ENCODE assay signal across 13 cellular contexts in the genomic region with DNA sequence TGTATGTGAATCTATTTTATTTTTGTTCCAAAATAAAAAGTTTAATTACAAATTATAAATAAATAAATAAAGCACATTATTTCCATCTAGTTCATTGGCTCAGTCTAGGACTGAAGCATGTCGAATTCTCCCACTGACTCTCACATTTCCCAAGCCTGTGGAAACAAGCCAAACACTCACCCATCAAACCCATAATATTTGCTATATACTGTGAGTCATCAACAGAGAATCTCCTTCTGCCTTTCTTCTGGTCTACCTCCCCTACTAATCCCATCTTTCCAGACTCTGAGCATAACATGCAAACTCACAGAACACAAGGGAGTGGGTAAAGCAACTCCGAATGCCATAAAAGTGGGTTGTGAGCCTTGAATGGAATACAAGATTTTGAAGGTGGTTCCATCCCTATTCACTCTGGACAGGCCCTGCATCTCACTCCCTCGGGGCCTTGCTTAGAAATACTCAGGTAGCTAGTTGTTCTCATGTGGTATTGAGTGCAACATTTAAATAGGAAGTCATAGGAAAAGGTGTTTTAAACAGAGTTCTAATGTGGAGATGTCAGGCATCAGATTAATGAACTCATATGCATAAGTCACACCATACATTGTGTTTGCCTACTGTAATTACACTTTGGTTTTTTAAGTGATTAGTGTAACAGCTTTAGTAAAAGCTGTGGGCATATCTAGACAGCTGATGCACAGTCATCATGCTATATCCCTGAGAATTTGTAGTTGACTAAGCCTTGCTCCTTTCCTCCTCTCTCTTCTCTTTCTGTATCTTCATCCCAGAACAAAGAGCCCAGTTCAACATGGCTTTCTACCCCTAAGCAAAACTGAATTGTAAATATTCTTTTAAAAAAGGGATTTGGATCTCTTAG. TPM values are rescaled to one million over a fixed set of nuclear protein-coding genes. Genes with fewer than 3 reads are reported as not detected.
A peak's percentile ranks its signal among the peaks of the same experiment; 100 is the strongest.
DNase-seq lines count a peak whose midpoint lies in the region; ATAC-seq and TF ChIP-seq lines count a peak whose summit lies in the region.
"Had no signal": no experiment of that assay in that cellular context is flagged by ENCODE, and none has a peak within 500 bp of the region (broad histone marks: within the 10 kb centered on the region; RNA-seq: fewer than 3 reads in every experiment).

No MANE protein-coding gene starts in this region.

- H2AFZ ChIP-seq in HCT116 (ENCODE audit: low read depth, low read length, poor library complexity, severe bottlenecking) (peak overlapping the region; percentile 57), SK-N-SH (ENCODE audit: low read depth) (no peak overlapping the region)

- CTCF ChIA-PET in A673 (lab: Charles Lee) (no interaction called here), HCT116 (lab: Charles Lee) (no interaction called here), SK-N-SH (lab: Yijun Ruan, JAX) (no interaction called here)

- H3K4me1 ChIP-seq in A673 (ENCODE audit: insufficient read depth, low read length, poor library complexity, severe bottlenecking) (peaks cover 4% of the 10 kb centered on the region), HCT116 (ENCODE audit: control insufficient read depth in 1 of 2, insufficient read depth in 2 of 2, low read length in 2 of 2) (peaks cover 2 to 14% of the 10 kb centered on the region in 2 experiments; a peak in 3 of 4 replicates), SK-N-SH (ENCODE audit: control insufficient read depth in 1 of 2, insufficient read depth in 2 of 2, low read depth in 1 of 2, low read length in 1 of 2) (no peaks in the 10 kb centered on the region; a peak in 1 of 4 replicates), suprapubic skin (no peaks in the 10 kb centered on the region)
- H3K4me1 ChIP-seq: vagina had no signal

- H3K27me3 ChIP-seq in A673 (replicated peaks; ENCODE audit: insufficient read depth, low read depth, low read length, poor library complexity) (no peaks in the 10 kb centered on the region), HCT116 (ENCODE audit: insufficient read depth, low read length) (no peaks in the 10 kb centered on the region), SK-N-SH (ENCODE audit: insufficient read depth) (no peaks in the 10 kb centered on the region; the same call in 1 of the 2 replicates), suprapubic skin (no peaks in the 10 kb centered on the region)
- H3K27me3 ChIP-seq: vagina had no signal

- H3K9me2 ChIP-seq in HCT116 (ENCODE audit: insufficient read depth) = no peaks in the 10 kb centered on the region
- H3K9me2 ChIP-seq in SK-N-SH = no peaks in the 10 kb centered on the region

- DNase-seq in A673 (ENCODE audit: low spot score) (peak; percentile 81), HCT116 (ENCODE audit: low read depth, low spot score) (peak; percentile 18), SK-N-SH (no peak), foreskin fibroblast (peak; percentile 69 to 78), G401 (ENCODE audit: low spot score) (no peak), suprapubic skin (ENCODE audit: low spot score in 2 of 2) (no peak)
- DNase-seq: activated T-cell treated with anti-CD3 and anti-CD28 coated beads, Interleukin-2, amount 50 U/mL, for 24 hours; midbrain; NCI-H1436 had no signal

- H3K9ac ChIP-seq in HCT116 (ENCODE audit: low read length) (no peak overlapping the region), SK-N-SH (no peak overlapping the region)

- no TSS peak for BruUV-seq in A673 (replicated peaks; lab: Mats Ljungman, UMichigan)
- no TSS peak for BruUV-seq in HCT116 (replicated peaks; lab: Mats Ljungman, UMichigan)

- H3K79me2 ChIP-seq in HCT116 (ENCODE audit: insufficient read depth, low read length) = no peaks in the 10 kb centered on the region
- no peaks in the 10 kb centered on the region for H3K79me2 ChIP-seq in SK-N-SH (ENCODE audit: insufficient read depth)

- H3K4me2 ChIP-seq in HCT116 (ENCODE audit: low read length) = peak overlapping the region; percentile 49
- no peak overlapping the region for H3K4me2 ChIP-seq in SK-N-SH

- intact Hi-C loops in A673 (cut with micrococcal nuclease; ENCODE audit: unreplicated experiment) = no loop called here
- intact Hi-C loops in HCT116 (cut with micrococcal nuclease) = no loop called here

- RAD21 ChIA-PET in HCT116 (lab: Charles Lee; ENCODE audit: low non-redundant PET in 1 of 2, low total read pairs in 2 of 2, uncharacterized antibody in 2 of 2, unreplicated experiment in 2 of 2) = no interaction called here

- H3K27ac ChIP-seq in A673 (ENCODE audit: low read depth, low read length, poor library complexity, severe bottlenecking) (no peak overlapping the region), HCT116 (ENCODE audit: low read depth, low read length) (no peak overlapping the region), SK-N-SH (ENCODE audit: low read depth in 2 of 2, low read length in 1 of 2) (no peak overlapping the region), suprapubic skin (no peak overlapping the region)
- H3K27ac ChIP-seq: HL-60, vagina had no signal

- in situ Hi-C loops in G401 (cut with HindIII; ENCODE audit: low sequenced_read_pairs) = no loop called here

- H3K9me3 ChIP-seq in A673 (ENCODE audit: low read depth, low read length, poor library complexity, severe bottlenecking) (no peaks in the 10 kb centered on the region), HCT116 (ENCODE audit: control insufficient read depth in 1 of 2, insufficient read depth in 1 of 2, low read depth in 1 of 2, low read length in 2 of 2) (no peaks in the 10 kb centered on the region), SK-N-SH (no peaks in the 10 kb centered on the region), suprapubic skin (no peaks in the 10 kb centered on the region)
- H3K9me3 ChIP-seq: vagina had no signal

- ATAC-seq in HCT116 (peak; percentile 88), GM21825 (IDR thresholded peaks at IDR 0.05; ENCODE audit: unreplicated experiment) (no peak), HG02973 (IDR thresholded peaks at IDR 0.05; ENCODE audit: unreplicated experiment) (no peak)

- 28% methylated on average over 3 of the region's 3 CpGs for WGBS in SK-N-SH (ENCODE audit: low lambda C conversion rate)
- 62% methylated on average over 3 of the region's 3 CpGs for WGBS in suprapubic skin

- H3F3A ChIP-seq in SK-N-SH (replicated peaks; ENCODE audit: insufficient read depth) = peaks cover 4% of the 10 kb centered on the region

- H3K4me3 ChIP-seq in A673 (ENCODE audit: low read depth, low read length, poor library complexity, severe bottlenecking) (no peak overlapping the region), HCT116 (replicated peaks in 1 of 2; ENCODE audit: low read depth in 1 of 2, low read length in 2 of 2) (no peak overlapping the region), SK-N-SH (ENCODE audit: low read depth in 2 of 2, low read length in 1 of 2) (no peak overlapping the region), foreskin fibroblast (ENCODE audit: low read depth in 1 of 2, low read length in 2 of 2) (no peak overlapping the region), suprapubic skin (no peak overlapping the region)
- H3K4me3 ChIP-seq: vagina had no signal

- TF ChIP-seq CTCF in A673 (conservative IDR thresholded peaks at IDR 0.05; ENCODE audit: low read depth, low read length) (no peak), HCT116 (IDR thresholded peaks at IDR 0.05 in 2 of 3, conservative IDR thresholded peaks at IDR 0.05 in 1 of 3; ENCODE audit: borderline replicate concordance in 1 of 3, insufficient read depth in 1 of 3, low read depth in 2 of 3, low read length in 2 of 3) (no peak), SK-N-SH (IDR thresholded peaks at IDR 0.05) (no peak), foreskin fibroblast (IDR thresholded peaks at IDR 0.05; ENCODE audit: low read depth, low read length) (no peak), suprapubic skin (IDR thresholded peaks at IDR 0.05) (no peak)

- no peaks in the 10 kb centered on the region for H4K20me1 ChIP-seq in HCT116 (ENCODE audit: insufficient read depth)
- H4K20me1 ChIP-seq in SK-N-SH (ENCODE audit: insufficient read depth) = no peaks in the 10 kb centered on the region

- TF ChIP-seq EP300 in SK-N-SH (IDR thresholded peaks at IDR 0.05; ENCODE audit: borderline replicate concordance in 1 of 2, low read depth in 1 of 2, low read length in 1 of 2) (no peak), suprapubic skin (IDR thresholded peaks at IDR 0.05) (no peak)

- POLR2A ChIA-PET in A673 (lab: Charles Lee; ENCODE audit: low non-redundant PET) (no interaction called here), HCT116 (lab: Charles Lee) (no interaction called here), SK-N-SH (lab: Yijun Ruan, JAX) (no interaction called here)

- TF ChIP-seq POLR2A in HCT116 (IDR thresholded peaks at IDR 0.05; ENCODE audit: borderline replicate concordance, extremely low read depth, insufficient read depth, insufficient read length) (no peak), suprapubic skin (IDR thresholded peaks at IDR 0.05) (no peak)

- TF ChIP-seq RAD21 in HCT116 (IDR thresholded peaks at IDR 0.05; ENCODE audit: low read depth) (no peak), SK-N-SH (IDR thresholded peaks at IDR 0.05; ENCODE audit: low read length) (no peak)

- H3K36me3 ChIP-seq in A673 (ENCODE audit: insufficient read depth, low read length, poor library complexity, severe bottlenecking) (no peaks in the 10 kb centered on the region), HCT116 (ENCODE audit: control insufficient read depth in 1 of 2, insufficient read depth in 2 of 2, low read length in 2 of 2) (no peaks in the 10 kb centered on the region), SK-N-SH (replicated peaks in 1 of 2; ENCODE audit: control insufficient read depth in 1 of 2, insufficient read depth in 2 of 2, low read length in 1 of 2) (no peaks in the 10 kb centered on the region), suprapubic skin (no peaks in the 10 kb centered on the region)
- H3K36me3 ChIP-seq: vagina had no signal

TF ChIP-seq in HCT116, 20 proteins besides CTCF, POLR2A, EP300 and RAD21 (continues in another document):
- 0 out of 2 replicates have a peak, but pooled peaks have one; percentile 14 for TF ChIP-seq SP1 (IDR thresholded peaks at IDR 0.05; ENCODE audit: low read depth)
- no peak for TF ChIP-seq EZH2 (IDR thresholded peaks at IDR 0.05)

TF ChIP-seq in SK-N-SH, 30 proteins besides CTCF, POLR2A, EP300 and RAD21 (continues in another document):
- TF ChIP-seq CHD2 (IDR thresholded peaks at IDR 0.05; ENCODE audit: low read length, partially characterized antibody) = no peak

RNA-seq across cellular contexts. Expression of gene F5, which starts 47.0 kb away (rescaled TPM):
- total RNA-seq in A673 (2021) = not detected in 2 replicates
- 0.37 TPM for total RNA-seq in HCT116 (2021; ENCODE audit: unreplicated experiment)
- 0.05 and 0.07 TPM in 2 replicates for polyA plus RNA-seq in HCT116 (2012)
- polyA plus RNA-seq in SK-N-SH (2012; rRNA removed) = under 0.01 TPM in 1 of 2 replicates, not detected in the other
- polyA plus RNA-seq in SK-N-SH (2012; cell fraction: cytosol; rRNA removed) = 0.01 TPM in 2 replicates
- polyA plus RNA-seq in SK-N-SH (2012; cell fraction: nucleus; rRNA removed) = 0.01 and 0.02 TPM in 2 replicates
- total RNA-seq in G401 (2014; rRNA removed; shearing (Covaris generic)) = 0.06 and 0.10 TPM in 2 replicates
- total RNA-seq in suprapubic skin = 1 to 10 TPM; 3.4 to 8.9 (median 5.4) TPM

RNA-seq across cellular contexts. Expression of gene SLC19A2, which starts 53.5 kb away (rescaled TPM):
- total RNA-seq in A673 (2021) = 9.9 TPM in 2 replicates
- total RNA-seq in HCT116 (2021; ENCODE audit: unreplicated experiment) = 10.1 TPM
- 3.6 and 5.0 TPM in 2 replicates for polyA plus RNA-seq in HCT116 (2012)
- 3.4 and 5.5 TPM in 2 replicates for polyA plus RNA-seq in SK-N-SH (2012; rRNA removed)
- 3.9 and 4.3 TPM in 2 replicates for polyA plus RNA-seq in SK-N-SH (2012; cell fraction: cytosol; rRNA removed)
- 2.7 and 6.1 TPM in 2 replicates for polyA plus RNA-seq in SK-N-SH (2012; cell fraction: nucleus; rRNA removed)
- total RNA-seq in G401 (2014; rRNA removed; shearing (Covaris generic)) = 11.3 and 18.7 TPM in 2 replicates
- 10 to 100 TPM; 21.9 to 38.7 (median 30.5) TPM for total RNA-seq in suprapubic skin

Comparison
In these comparisons a context has a peak if more than half of its experiments do, and no peak if none do; other contexts are left out.
1. DNase-seq: peak in A673 (single experiment), HCT116 (single experiment) and foreskin fibroblast (2 of 2); none in SK-N-SH (single experiment), G401 (single experiment) and suprapubic skin (0 of 2).